In genomic region chrX:103783971-103784370, GRCh38 we compare ENCODE assay signal across 11 cellular contexts. TPM values are rescaled to one million over a fixed set of nuclear protein-coding genes. Genes with fewer than 3 reads are reported as not detected.
"Had no signal": no experiment of that assay in that cellular context is flagged by ENCODE, and none has a peak within 500 bp of the region (broad histone marks: within the 10 kb centered on the region; RNA-seq: fewer than 3 reads in every experiment).

No MANE protein-coding gene starts in this region.

- ATAC-seq: activated T-cell treated with anti-CD3 and anti-CD28 coated beads, Interleukin-2, amount 50 U/mL, for 72 hours; effector memory CD8-positive, alpha-beta T cell; stimulated activated effector memory CD8-positive, alpha-beta T cell treated with anti-CD3 and anti-CD28 coated beads, Interleukin-12 subunit alpha, Interleukin-12 subunit beta, amount 100 ng/mL, for 72 hours; T-cell had no signal

- H3K27me3 ChIP-seq: ascending aorta, ovary had no signal

- DNase-seq: activated CD4-positive, alpha-beta memory T cell treated with anti-CD3 and anti-CD28 coated beads for 36 hours; activated naive CD8-positive, alpha-beta T cell treated with anti-CD3 and anti-CD28 coated beads, Interleukin-2, amount 10 ng/mL, durations not matched to agents 7 days and 5 days; activated T-cell treated with anti-CD3 and anti-CD28 coated beads, Interleukin-2, amount 50 U/mL, for 72 hours; central memory CD4-positive, alpha-beta T cell; effector memory CD8-positive, alpha-beta T cell; ovary; T-cell had no signal

- H3K9me3 ChIP-seq: ascending aorta, ovary had no signal

- H3K36me3 ChIP-seq: ascending aorta, ovary had no signal

- H3K27ac ChIP-seq: ascending aorta, epithelial cell of prostate, ovary, VCaP had no signal

- H3K4me3 ChIP-seq: ascending aorta, ovary had no signal

- H3K4me1 ChIP-seq: ascending aorta had no signal

RNA-seq across cellular contexts. Expression of gene PLP1, which starts 7.3 kb away (rescaled TPM):
- total RNA-seq: activated CD4-positive, alpha-beta memory T cell treated with anti-CD3 and anti-CD28 coated beads for 36 hours; activated naive CD8-positive, alpha-beta T cell treated with anti-CD3 and anti-CD28 coated beads, Interleukin-2, amount 10 ng/mL, durations not matched to agents 7 days and 5 days; activated T-cell treated with anti-CD3 and anti-CD28 coated beads, Interleukin-2, amount 50 U/mL, for 72 hours; T-cell had no signal
